In the genomic region with DNA sequence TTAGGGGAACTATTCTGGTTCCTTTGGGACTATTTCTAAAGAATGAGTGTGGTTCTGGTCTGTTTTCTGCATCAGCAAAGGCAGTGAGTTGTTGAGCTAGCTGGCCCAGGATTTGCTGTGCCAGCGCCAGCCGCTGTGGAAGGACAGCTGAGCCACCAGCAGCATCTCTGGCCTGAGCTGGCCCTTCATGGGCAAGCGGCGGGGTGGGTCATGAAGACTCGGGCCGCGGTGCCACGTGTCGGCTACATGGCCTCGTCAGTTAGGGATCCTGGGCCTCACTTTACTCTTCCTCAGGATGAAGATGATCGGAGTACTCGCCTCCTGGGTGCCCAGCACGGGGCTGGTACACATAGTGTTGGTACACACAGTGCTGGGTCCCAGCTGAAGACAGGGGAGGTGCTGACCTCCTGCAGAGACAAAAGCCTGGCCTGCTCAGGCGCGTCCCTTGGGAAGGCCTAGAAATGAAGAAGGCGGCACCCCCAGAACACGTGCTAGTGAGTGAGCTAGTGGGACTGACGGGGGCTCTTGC, we compare ENCODE assay signal across 16 cellular contexts. TPM values are rescaled to one million over a fixed set of nuclear protein-coding genes. Genes with fewer than 3 reads are reported as not detected.
DNase-seq lines count a peak whose midpoint lies in the region; ATAC-seq and TF ChIP-seq lines count a peak whose summit lies in the region.
"Had no signal": no experiment of that assay in that cellular context is flagged by ENCODE, and none has a peak within 500 bp of the region (broad histone marks: within the 10 kb centered on the region; RNA-seq: fewer than 3 reads in every experiment).

No MANE protein-coding gene starts in this region.

- TF ChIP-seq CTCF in Panc1 (IDR thresholded peaks at IDR 0.05), result no peak
- TF ChIP-seq CTCF in ascending aorta (IDR thresholded peaks at IDR 0.05), result no peak
- TF ChIP-seq CTCF in osteocyte (IDR thresholded peaks at IDR 0.05), result no peak
- TF ChIP-seq CTCF in SK-N-SH (IDR thresholded peaks at IDR 0.05), result no peak
- no peak for TF ChIP-seq CTCF in CD8-positive, alpha-beta T cell (IDR thresholded peaks at IDR 0.05)
- no peak for TF ChIP-seq CTCF in upper lobe of right lung (IDR thresholded peaks at IDR 0.05)

- H3K9ac ChIP-seq in SK-N-SH, result no peak overlapping the region

- H3K27ac Mint-ChIP-seq in osteocyte (ENCODE audit: unreplicated experiment), result peak overlapping the region; percentile 47
- H3K27ac Mint-ChIP-seq in CD8-positive, alpha-beta T cell, result no peak overlapping the region
- H3K27ac Mint-ChIP-seq: CD4-positive, alpha-beta memory T cell; GM23338 had no signal

- H3K36me3 ChIP-seq in Panc1 (ENCODE audit: control insufficient read depth, insufficient read depth, low read length) (peaks cover 40% of the 10 kb centered on the region), ascending aorta (peaks cover 37 to 51% of the 10 kb centered on the region in 2 donors), SK-N-SH (replicated peaks in 1 of 2; ENCODE audit: control insufficient read depth in 1 of 2, insufficient read depth in 2 of 2, low read length in 1 of 2) (peaks cover 66 to 71% of the 10 kb centered on the region in 2 experiments), upper lobe of right lung (peaks cover 94% of the 10 kb centered on the region)
- H3K36me3 ChIP-seq in CD8-positive, alpha-beta T cell (ENCODE audit: insufficient read depth, low read length), result peaks cover 44% of the 10 kb centered on the region

- no peaks in the 10 kb centered on the region for H3K9me2 ChIP-seq in SK-N-SH

- H3K4me2 ChIP-seq in SK-N-SH, result no peak overlapping the region
- H3K4me2 ChIP-seq: GM23338 had no signal

- peaks cover 51% of the 10 kb centered on the region for H3F3A ChIP-seq in SK-N-SH (replicated peaks; ENCODE audit: insufficient read depth)

- peaks cover 61% of the 10 kb centered on the region for H3K4me1 Mint-ChIP-seq in osteocyte (ENCODE audit: unreplicated experiment)
- peaks cover under 1% of the 10 kb centered on the region for H3K4me1 Mint-ChIP-seq in CD8-positive, alpha-beta T cell (ENCODE audit: low read depth)
- H3K4me1 Mint-ChIP-seq: GM23338 had no signal

- H3K4me3 Mint-ChIP-seq in osteocyte (ENCODE audit: unreplicated experiment), result no peak overlapping the region
- H3K4me3 Mint-ChIP-seq in CD8-positive, alpha-beta T cell, result no peak overlapping the region
- H3K4me3 Mint-ChIP-seq: CD4-positive, alpha-beta memory T cell; GM23338 had no signal

- no peak for TF ChIP-seq EP300 in SK-N-SH (IDR thresholded peaks at IDR 0.05; ENCODE audit: borderline replicate concordance in 1 of 2, low read depth in 1 of 2, low read length in 1 of 2)

- BruUV-seq in Panc1 (replicated peaks; lab: Mats Ljungman, UMichigan), result no TSS peak

- peak overlapping the region; percentile 100 for H3K27ac ChIP-seq in Panc1 (ENCODE audit: low read length)
- peak overlapping the region; percentile 86 to 93 for H3K27ac ChIP-seq in ascending aorta
- no peak overlapping the region for H3K27ac ChIP-seq in SK-N-SH (ENCODE audit: low read depth in 2 of 2, low read length in 1 of 2)
- H3K27ac ChIP-seq in CD8-positive, alpha-beta T cell (ENCODE audit: low read depth, low read length), result no peak overlapping the region
- H3K27ac ChIP-seq in upper lobe of right lung, result no peak overlapping the region
- H3K27ac ChIP-seq: C4-2B had no signal

- peaks cover 51% of the 10 kb centered on the region for H3K36me3 Mint-ChIP-seq in osteocyte (ENCODE audit: unreplicated experiment)
- H3K36me3 Mint-ChIP-seq in CD8-positive, alpha-beta T cell, result peaks cover 90% of the 10 kb centered on the region

- no peaks in the 10 kb centered on the region; the same call in 1 of the 2 replicates for H4K20me1 ChIP-seq in SK-N-SH (ENCODE audit: insufficient read depth)

- CTCF ChIA-PET in Panc1 (lab: Charles Lee), result no interaction called here
- CTCF ChIA-PET in SK-N-SH (lab: Yijun Ruan, JAX), result interaction anchor here (1.2 to 3.2 kb wide), 3 partner anchors 31 to 85 kb away, joined by 3 to 14 read pairs (median 7); no protein-coding TSS in a partner anchor
- CTCF ChIA-PET in CD8-positive, alpha-beta T cell (lab: Charles Lee), result interaction anchor here (1.1 to 2.1 kb wide), 2 partner anchors 31 to 51 kb away, joined by 3 to 7 read pairs; no protein-coding TSS in a partner anchor

- WGBS in SK-N-SH (ENCODE audit: low lambda C conversion rate), result 96% methylated on average over 17 of the region's 18 CpGs

- H3K9me3 ChIP-seq in Panc1 (ENCODE audit: control insufficient read depth, insufficient read depth, low read depth, low read length), result no peaks in the 10 kb centered on the region
- no peaks in the 10 kb centered on the region for H3K9me3 ChIP-seq in ascending aorta
- no peaks in the 10 kb centered on the region for H3K9me3 ChIP-seq in SK-N-SH
- H3K9me3 ChIP-seq in CD8-positive, alpha-beta T cell (ENCODE audit: low read length), result no peaks in the 10 kb centered on the region
- H3K9me3 ChIP-seq in upper lobe of right lung, result no peaks in the 10 kb centered on the region
- H3K9me3 ChIP-seq: BE2C, Caco-2 had no signal

- H2AFZ ChIP-seq in SK-N-SH (ENCODE audit: low read depth), result no peak overlapping the region
- H2AFZ ChIP-seq: GM23338 had no signal

- H3K9me3 Mint-ChIP-seq in osteocyte (ENCODE audit: unreplicated experiment), result no peaks in the 10 kb centered on the region
- no peaks in the 10 kb centered on the region for H3K9me3 Mint-ChIP-seq in CD8-positive, alpha-beta T cell
- H3K9me3 Mint-ChIP-seq: CD4-positive, alpha-beta memory T cell; GM23338 had no signal

- DNase-seq in D341Med (ENCODE audit: low spot score) (peak; percentile 25), Panc1 (ENCODE audit: low read depth, low spot score) (no peak), ascending aorta (ENCODE audit: low spot score in 2 of 2) (no peak), osteocyte (ENCODE audit: extremely low spot score, unreplicated experiment) (no peak), SK-N-SH (no peak), NCI-H146 treated with DMSO at 0.1 percent for 48 hours (lab: John Stamatoyannopoulos, UW; ENCODE audit: unreplicated experiment) (no peak), upper lobe of right lung (no peak)
- no peak for DNase-seq in CD8-positive, alpha-beta T cell
- DNase-seq: BE2C; Caco-2; CD4-positive, alpha-beta memory T cell; DMS53; H7 had no signal

- ATAC-seq in Panc1 (no peak), upper lobe of right lung (no peak)
- ATAC-seq in CD8-positive, alpha-beta T cell, result no peak
- ATAC-seq: GM23338, K562 had no signal

- intact Hi-C loops in Panc1 (cut with micrococcal nuclease; ENCODE audit: unreplicated experiment), result no loop called here
- intact Hi-C loops in ascending aorta (cut with DNase I), result no loop called here
- intact Hi-C loops in CD8-positive, alpha-beta T cell (cut with DNase I, micrococcal nuclease), result no loop called here
- intact Hi-C loops in upper lobe of right lung (cut with DNase I), result no loop called here

- H3K79me2 ChIP-seq in SK-N-SH (ENCODE audit: insufficient read depth), result peaks cover 48% of the 10 kb centered on the region

- no peaks in the 10 kb centered on the region for H3K27me3 ChIP-seq in Panc1 (ENCODE audit: control insufficient read depth, insufficient read depth, low read length)
- no peaks in the 10 kb centered on the region for H3K27me3 ChIP-seq in ascending aorta
- no peaks in the 10 kb centered on the region for H3K27me3 ChIP-seq in SK-N-SH (ENCODE audit: insufficient read depth)
- no peaks in the 10 kb centered on the region for H3K27me3 ChIP-seq in CD8-positive, alpha-beta T cell (ENCODE audit: insufficient read depth, low read length)
- H3K27me3 ChIP-seq in upper lobe of right lung, result no peaks in the 10 kb centered on the region
- H3K27me3 ChIP-seq: BE2C had no signal

- H3K4me1 ChIP-seq in Panc1 (ENCODE audit: control insufficient read depth, insufficient read depth, low read length), result peaks cover 79% of the 10 kb centered on the region
- H3K4me1 ChIP-seq in ascending aorta, result peaks cover 27 to 35% of the 10 kb centered on the region in 2 donors
- H3K4me1 ChIP-seq in SK-N-SH (ENCODE audit: control insufficient read depth in 1 of 2, insufficient read depth in 2 of 2, low read depth in 1 of 2, low read length in 1 of 2), result peaks cover 42 to 44% of the 10 kb centered on the region in 2 experiments
- H3K4me1 ChIP-seq in CD8-positive, alpha-beta T cell (ENCODE audit: insufficient read depth, low read length), result no peaks in the 10 kb centered on the region
- peaks cover 20% of the 10 kb centered on the region for H3K4me1 ChIP-seq in upper lobe of right lung

- no peaks in the 10 kb centered on the region for H3K27me3 Mint-ChIP-seq in osteocyte (ENCODE audit: unreplicated experiment)
- no peaks in the 10 kb centered on the region for H3K27me3 Mint-ChIP-seq in CD8-positive, alpha-beta T cell (ENCODE audit: low read depth)
- H3K27me3 Mint-ChIP-seq: CD4-positive, alpha-beta memory T cell had no signal

- TF ChIP-seq RAD21 in SK-N-SH (IDR thresholded peaks at IDR 0.05; ENCODE audit: low read length), result no peak

- in situ Hi-C loops in Panc1 (cut with HindIII; ENCODE audit: low pct_unique_long_range_greater_than_20kb, low sequenced_read_pairs), result no loop called here

- no peak overlapping the region for H3K4me3 ChIP-seq in Panc1 (ENCODE audit: low read depth in 2 of 2, low read length in 2 of 2)
- no peak overlapping the region for H3K4me3 ChIP-seq in ascending aorta
- H3K4me3 ChIP-seq in SK-N-SH (ENCODE audit: low read depth in 2 of 2, low read length in 1 of 2), result no peak overlapping the region
- no peak overlapping the region for H3K4me3 ChIP-seq in CD8-positive, alpha-beta T cell (ENCODE audit: low read depth, low read length)
- H3K4me3 ChIP-seq in upper lobe of right lung, result no peak overlapping the region
- H3K4me3 ChIP-seq: GM23338, K562 had no signal

- POLR2A ChIA-PET in Panc1 (lab: Charles Lee), result no interaction called here
- POLR2A ChIA-PET in SK-N-SH (lab: Yijun Ruan, JAX), result no interaction called here
- POLR2A ChIA-PET in CD8-positive, alpha-beta T cell (lab: Charles Lee), result interaction anchor here (0.6 kb wide), 1 partner anchor 58 kb away, joined by 3 read pairs; no protein-coding TSS in a partner anchor

RNA-seq across cellular contexts. Expression of a gene that starts 17.9 kb away (rescaled TPM):
- total RNA-seq in Panc1 (2021; ENCODE audit: unreplicated experiment), result 265 TPM
- 232 TPM for polyA plus RNA-seq in Panc1 (2012; ENCODE audit: insufficient read length)
- total RNA-seq in ascending aorta, result 75.6 TPM
- total RNA-seq in osteocyte, result 63.0 and 64.6 TPM in 2 replicates
- 17.1 and 18.9 TPM in 2 replicates for polyA plus RNA-seq in SK-N-SH (2012; rRNA removed)
- polyA plus RNA-seq in SK-N-SH (2012; cell fraction: cytosol; rRNA removed), result 6.8 and 12.0 TPM in 2 replicates
- polyA plus RNA-seq in SK-N-SH (2012; cell fraction: nucleus; rRNA removed), result 94.3 and 134 TPM in 2 replicates
- 10 to 100 TPM; 21.7 to 23.5 TPM for total RNA-seq in CD8-positive, alpha-beta T cell
- 27.3 TPM for total RNA-seq in upper lobe of right lung

RNA-seq across cellular contexts. Expression of a gene that starts 41.9 kb away (rescaled TPM):
- 1.2 TPM for total RNA-seq in Panc1 (2021; ENCODE audit: unreplicated experiment)
- polyA plus RNA-seq in Panc1 (2012; ENCODE audit: insufficient read length), result 9.6 TPM
- not detected for total RNA-seq in ascending aorta
- 3.0 and 3.7 TPM in 2 replicates for total RNA-seq in osteocyte
- 2.0 and 2.1 TPM in 2 replicates for polyA plus RNA-seq in SK-N-SH (2012; rRNA removed)
- polyA plus RNA-seq in SK-N-SH (2012; cell fraction: cytosol; rRNA removed), result 0.31 and 0.79 TPM in 2 replicates
- 10.6 and 13.6 TPM in 2 replicates for polyA plus RNA-seq in SK-N-SH (2012; cell fraction: nucleus; rRNA removed)
- under 1 TPM; 0.36 to 0.38 TPM for total RNA-seq in CD8-positive, alpha-beta T cell
- 3.6 TPM for total RNA-seq in upper lobe of right lung
- total RNA-seq: H7, K562 had no signal

RNA-seq across cellular contexts. Expression of a gene that starts 57.5 kb away (rescaled TPM):
- 4,502 TPM for total RNA-seq in Panc1 (2021; ENCODE audit: unreplicated experiment)
- polyA plus RNA-seq in Panc1 (2012; ENCODE audit: insufficient read length), result 6,760 TPM
- 6,075 TPM for total RNA-seq in ascending aorta
- 4,236 and 4,267 TPM in 2 replicates for total RNA-seq in osteocyte
- 3,367 and 7,871 TPM in 2 replicates for polyA plus RNA-seq in SK-N-SH (2012; rRNA removed)
- polyA plus RNA-seq in SK-N-SH (2012; cell fraction: cytosol; rRNA removed), result 4,016 and 6,640 TPM in 2 replicates
- polyA plus RNA-seq in SK-N-SH (2012; cell fraction: nucleus; rRNA removed), result 7,589 and 12,425 TPM in 2 replicates
- total RNA-seq in CD8-positive, alpha-beta T cell, result 1,000 to 10,000 TPM; 1,370 to 1,375 TPM
- total RNA-seq in upper lobe of right lung, result 2,193 TPM

Comparison
In these comparisons a context has a peak if more than half of its experiments do, and no peak if none do; other contexts are left out.
1. H3K27ac ChIP-seq: peak in Panc1 (single experiment) and ascending aorta (2 of 2); none in SK-N-SH (0 of 2), CD8-positive, alpha-beta T cell (single experiment) and upper lobe of right lung (single experiment).